Comparison of ENCODE assay signal across 1 cellular context in the genomic region with DNA sequence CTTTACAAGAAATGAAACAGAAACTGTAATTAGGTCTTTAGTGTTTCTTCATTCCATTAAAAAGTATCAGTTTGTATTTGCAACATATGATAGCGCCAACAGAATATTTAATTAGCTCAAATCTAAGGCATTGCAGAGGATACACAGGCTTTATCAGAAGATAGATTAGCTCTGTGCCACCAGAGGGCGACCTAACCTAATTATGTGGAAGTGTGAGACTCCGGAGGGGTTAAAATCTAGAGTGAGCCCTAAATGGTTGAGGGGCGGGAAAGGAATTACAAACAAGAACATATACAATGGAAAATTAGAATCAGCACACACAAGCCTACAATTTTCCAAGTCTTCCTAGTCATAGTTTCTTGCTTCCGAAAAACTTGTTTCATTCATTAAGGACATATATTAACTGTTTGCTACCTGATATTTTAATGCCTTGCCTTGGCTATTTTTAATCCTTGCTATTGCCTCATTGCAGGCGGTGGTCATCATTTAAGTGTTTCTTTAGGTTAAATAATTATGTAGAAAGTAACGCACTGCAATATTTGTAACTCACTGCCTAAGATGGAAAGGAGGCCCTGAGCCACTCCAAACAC.
TF ChIP-seq lines count a peak whose summit lies in the region.

No MANE protein-coding gene starts in this region.

TF ChIP-seq in H1, 55 proteins besides CTCF, POLR2A, EP300 and RAD21 (continued from another document):
- TF ChIP-seq, protein P1, sequence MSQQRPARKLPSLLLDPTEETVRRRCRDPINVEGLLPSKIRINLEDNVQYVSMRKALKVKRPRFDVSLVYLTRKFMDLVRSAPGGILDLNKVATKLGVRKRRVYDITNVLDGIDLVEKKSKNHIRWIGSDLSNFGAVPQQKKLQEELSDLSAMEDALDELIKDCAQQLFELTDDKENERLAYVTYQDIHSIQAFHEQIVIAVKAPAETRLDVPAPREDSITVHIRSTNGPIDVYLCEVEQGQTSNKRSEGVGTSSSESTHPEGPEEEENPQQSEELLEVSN (IDR thresholded peaks at IDR 0.05) = no peak
- TF ChIP-seq EZH2 (IDR thresholded peaks at IDR 0.05; ENCODE audit: low read depth, low read length, severe bottlenecking) (no peak), RXRA (IDR thresholded peaks at IDR 0.05; ENCODE audit: insufficient read depth, low read depth, low read length) (no peak), SP1 (IDR thresholded peaks at IDR 0.05; ENCODE audit: low read depth, low read length) (no peak), TCF12 (IDR thresholded peaks at IDR 0.05; ENCODE audit: low read depth, low read length) (no peak), SP2 (IDR thresholded peaks at IDR 0.05; ENCODE audit: low read length) (no peak), HDAC6 (IDR thresholded peaks at IDR 0.05; ENCODE audit: low read depth, low read length) (no peak), CEBPB (IDR thresholded peaks at IDR 0.05; ENCODE audit: low read depth, low read length) (no peak), FOSL1 (IDR thresholded peaks at IDR 0.05; ENCODE audit: insufficient read depth, low read depth, low read length) (no peak), KDM1A (IDR thresholded peaks at IDR 0.05; ENCODE audit: borderline replicate concordance, low read length) (no peak), JUN (IDR thresholded peaks at IDR 0.05; ENCODE audit: low read depth, low read length) (no peak)
